8 cellular contexts compared by ENCODE assay signal in genomic region chr16:31713071-31713944, GRCh38.
A peak's percentile ranks its signal among the peaks of the same experiment; 100 is the strongest.
DNase-seq lines count a peak whose midpoint lies in the region; ATAC-seq and TF ChIP-seq lines count a peak whose summit lies in the region.

No MANE protein-coding gene starts in this region.

- H3K9me3 ChIP-seq in OCI-LY7 (ENCODE audit: low read length) (no peaks in the 10 kb centered on the region), mononuclear cell (ENCODE audit: low read depth, low read length) (no peaks in the 10 kb centered on the region)

- 0 out of 2 replicates have a peak, but pooled peaks cover 8% of the 10 kb centered on the region for H4K20me1 ChIP-seq in OCI-LY7 (ENCODE audit: insufficient read depth, low read length)

- H3K36me3 ChIP-seq in OCI-LY7 (ENCODE audit: insufficient read depth, low read length) = peaks cover 38% of the 10 kb centered on the region

- no peak for TF ChIP-seq CTCF in OCI-LY7 (conservative IDR thresholded peaks at IDR 0.05; ENCODE audit: low read length)

- POLR2A ChIA-PET in OCI-LY7 (lab: Charles Lee) = interaction anchor here (0.6 to 1.7 kb wide), 12 partner anchors 8 to 254 kb away, joined by 3 to 6 read pairs (median 3); partner anchors contain the start of genes ARMC5 and ZNF267

- peak overlapping the region; percentile 63 for H2AFZ ChIP-seq in OCI-LY7 (ENCODE audit: low read length)

- H3K4me1 ChIP-seq in OCI-LY7 (ENCODE audit: insufficient read depth, low read length, poor library complexity, severe bottlenecking) = peaks cover 24% of the 10 kb centered on the region
- H3K4me1 ChIP-seq in mononuclear cell (ENCODE audit: insufficient read depth, low read length) = peaks cover 32% of the 10 kb centered on the region

- no peaks in the 10 kb centered on the region for H3K27me3 ChIP-seq in mononuclear cell (ENCODE audit: insufficient read depth, low read length)

- H3K79me2 ChIP-seq in OCI-LY7 (ENCODE audit: insufficient read depth, low read depth, low read length) = peaks cover 19% of the 10 kb centered on the region; the same call in 1 of the 2 replicates

- H3K27ac ChIP-seq in OCI-LY7 (ENCODE audit: low read depth, low read length, poor library complexity, severe bottlenecking) = peak overlapping the region; percentile 80
- peak overlapping the region; percentile 76 for H3K27ac ChIP-seq in epithelial cell of prostate

- H3K4me2 ChIP-seq in OCI-LY7 (ENCODE audit: low read length) = peak overlapping the region; percentile 82

- no peaks in the 10 kb centered on the region for H3K9me2 ChIP-seq in OCI-LY7 (ENCODE audit: insufficient read depth, low read length)

- DNase-seq in DMS 273 treated with DMSO at 0.1 percent for 48 hours (lab: John Stamatoyannopoulos, UW) = peak; percentile 87
- DNase-seq in HuH-7 (ENCODE audit: low spot score) = peak; percentile 91
- DNase-seq in OCI-LY7 (ENCODE audit: low spot score) = peak; percentile 96
- DNase-seq in activated T-cell treated with anti-CD3 and anti-CD28 coated beads for 4 hours = peak; percentile 91
- peak; percentile 61 for DNase-seq in epithelial cell of prostate (ENCODE audit: low read depth, low spot score)
- DNase-seq in stimulated activated CD8-positive, alpha-beta memory T cell treated with anti-CD3 and anti-CD28 coated beads, Interleukin-2, amount 100 ng/mL, for 48 hours (ENCODE audit: low read depth in 2 of 2) = peak; percentile 84 to 87

- H3K4me3 ChIP-seq in OCI-LY7 (ENCODE audit: low read depth, low read length, poor library complexity, severe bottlenecking) (peak overlapping the region; percentile 92), mononuclear cell (ENCODE audit: low read length) (peak overlapping the region; percentile 95)

- BruUV-seq in OCI-LY7 (replicated peaks; lab: Mats Ljungman, UMichigan) = no TSS peak

- intact Hi-C loops in OCI-LY7 (cut with micrococcal nuclease; ENCODE audit: unreplicated experiment) = loop anchor here (1.0 kb wide), 2 partner anchors 161 to 254 kb away; partner anchors contain the start of gene ARMC5

- ATAC-seq in GM21526 (IDR thresholded peaks at IDR 0.05; ENCODE audit: low FRiP score, unreplicated experiment) = peak; percentile 94

- CTCF ChIA-PET in OCI-LY7 (lab: Charles Lee; ENCODE audit: unreplicated experiment) = interaction anchor here (0.8 to 1.3 kb wide), 2 partner anchors 12 to 18 kb away, joined by 3 read pairs; no protein-coding TSS in a partner anchor

Comparison
In these comparisons a context has a peak if more than half of its experiments do, and no peak if none do; other contexts are left out.
1. Peak in every context shown above with its lines: DNase-seq, ATAC-seq, H3K4me3 ChIP-seq and H3K27ac ChIP-seq.